ENCODE assay signal across 27 cellular contexts in the genomic region with DNA sequence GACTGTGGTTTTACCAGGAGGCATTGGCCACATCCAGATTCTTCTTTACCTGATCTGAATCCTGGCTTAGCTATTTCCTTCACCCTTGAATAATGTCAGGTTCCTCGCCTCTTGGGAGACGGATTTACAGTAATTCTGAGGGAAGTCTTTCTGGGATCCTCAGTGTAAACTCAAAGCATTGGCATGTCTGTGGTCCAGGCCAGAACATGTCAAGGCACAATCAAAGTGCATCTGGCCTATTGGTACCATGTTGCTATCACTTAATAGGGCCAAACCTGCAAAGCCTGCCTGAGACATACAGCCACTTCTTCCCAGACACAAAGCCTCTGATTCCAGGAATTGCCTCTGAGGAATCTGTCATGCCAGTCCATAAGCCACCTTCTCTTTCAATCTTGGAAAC.
"Had no signal": no experiment of that assay in that cellular context is flagged by ENCODE, and none has a peak within 500 bp of the region (broad histone marks: within the 10 kb centered on the region; RNA-seq: fewer than 3 reads in every experiment).

No MANE protein-coding gene starts in this region.

- H3K4me3 ChIP-seq: left ventricle myocardium inferior, lung, mucosa of descending colon, neural progenitor cell, psoas muscle, right lobe of liver, smooth muscle cell, testis, thyroid gland, uterus had no signal

- FAIRE-seq: islet of Langerhans had no signal

- H3K36me3 ChIP-seq: left ventricle myocardium inferior, neural progenitor cell, neutrophil, right lobe of liver, thyroid gland, uterus had no signal

- ATAC-seq: mucosa of descending colon; naive thymus-derived CD4-positive, alpha-beta T cell; natural killer cell treated with Interleukin-12 subunit alpha and Interleukin-12 subunit beta and Interleukin-15 and Interleukin-18, amount 100 ng/mL, for 72 hours; psoas muscle; right lobe of liver; stimulated activated memory B cell treated with anti-CD40 and anti-IgM and Interleukin-4, amounts not matched to agents 10 μg/mL and 1 μg/mL and 100 μg/mL, for 72 hours; stimulated activated naive CD8-positive, alpha-beta T cell treated with anti-CD3 and anti-CD28 coated beads, Interleukin-15, amount 100 ng/mL, for 72 hours had no signal

- H3K27me3 ChIP-seq: neural progenitor cell, neutrophil, right lobe of liver, testis, thyroid gland, uterus had no signal

- H3K9ac ChIP-seq: neural progenitor cell, parathyroid adenoma had no signal

- H3K79me2 ChIP-seq: parathyroid adenoma had no signal

- H3K9me3 ChIP-seq: mucosa of descending colon, neutrophil, psoas muscle, right lobe of liver, testis, thyroid gland, uterus had no signal

- H3K27ac ChIP-seq: left ventricle myocardium inferior, neural progenitor cell, neutrophil, parathyroid adenoma, psoas muscle, right lobe of liver, testis, thyroid gland, uterus had no signal

- DNase-seq: head of caudate nucleus; hippocampal formation; immature natural killer cell; left ventricle myocardium inferior; midbrain; mucosa of descending colon; naive thymus-derived CD4-positive, alpha-beta T cell; occipital lobe; psoas muscle; right lobe of liver; stimulated activated CD4-positive, alpha-beta T cell treated with anti-CD3 and anti-CD28 coated beads, Interleukin-1b, Interleukin-23, amount 100 ng/mL, for 48 hours; stimulated activated CD4-positive, alpha-beta T cell treated with anti-CD3 and anti-CD28 coated beads, Interleukin-2, amount 100 ng/mL, for 48 hours; stimulated activated CD4-positive, alpha-beta T cell treated with anti-CD3 and anti-CD28 coated beads, Interleukin-4, amount 100 ng/mL, for 4 hours; stimulated activated CD8-positive, alpha-beta memory T cell treated with anti-CD3 and anti-CD28 coated beads, Interleukin-4, amount 100 ng/mL, for 48 hours; stimulated activated naive CD4-positive, alpha-beta T cell treated with Interleukin-2 at 50 U/mL for 16 hours; stimulated activated naive CD8-positive, alpha-beta T cell treated with anti-CD3 and anti-CD28 coated beads, Interleukin-15, amount 100 ng/mL, for 72 hours; testis; thyroid gland; uterus had no signal

- H3K4me1 ChIP-seq: left ventricle myocardium inferior, neural progenitor cell, parathyroid adenoma, psoas muscle, right lobe of liver, testis, thyroid gland, uterus had no signal

- H2AFZ ChIP-seq: neural progenitor cell, parathyroid adenoma had no signal

- H3K4me2 ChIP-seq: neural progenitor cell, smooth muscle cell had no signal
